Comparison of ENCODE assay signal across 16 cellular contexts in genomic region chr10:71513896-71514295, GRCh38.
"Had no signal": no experiment of that assay in that cellular context is flagged by ENCODE, and none has a peak within 500 bp of the region (broad histone marks: within the 10 kb centered on the region; RNA-seq: fewer than 3 reads in every experiment).

No MANE protein-coding gene starts in this region.

- H3K27me3 ChIP-seq: esophagus muscularis mucosa, gastrocnemius medialis, left lung, right lobe of liver, testis, tibial nerve, upper lobe of right lung, vagina had no signal

- H3K27ac ChIP-seq: epithelial cell of prostate, esophagus muscularis mucosa, left lung, lower lobe of right lung, right lobe of liver, testis, tibial nerve, upper lobe of right lung, vagina had no signal

- ATAC-seq: right lobe of liver; stimulated activated naive B cell treated with anti-CD40 and anti-IgM and Interleukin-4, amounts not matched to agents 10 μg/mL and 1 μg/mL and 100 μg/mL, for 72 hours; stimulated activated naive CD8-positive, alpha-beta T cell treated with anti-CD3 and anti-CD28 coated beads, Interleukin-15, amount 100 ng/mL, for 72 hours had no signal

- H3K4me3 ChIP-seq: esophagus muscularis mucosa, gastrocnemius medialis, left lung, lower lobe of right lung, right lobe of liver, testis, tibial nerve, upper lobe of right lung, vagina had no signal

- DNase-seq: effector memory CD4-positive, alpha-beta T cell; gastrocnemius medialis; islet precursor cell; lower lobe of right lung; right lobe of liver; stimulated activated CD4-positive, alpha-beta T cell treated with anti-CD3 and anti-CD28 coated beads, Interleukin-2, amount 100 ng/mL, for 24 hours; stimulated activated CD4-positive, alpha-beta T cell treated with anti-CD3 and anti-CD28 coated beads, Interleukin-4, amount 100 ng/mL, for 4 hours; stimulated activated naive B cell treated with anti-CD40 and anti-IgM and Interleukin-4, amounts not matched to agents 10 μg/mL and 1 μg/mL and 100 μg/mL, for 72 hours; stimulated activated naive CD8-positive, alpha-beta T cell treated with anti-CD3 and anti-CD28 coated beads, Interleukin-15, amount 100 ng/mL, for 72 hours; testis; upper lobe of right lung had no signal

- H3K9me3 ChIP-seq: esophagus muscularis mucosa, gastrocnemius medialis, left lung, lower lobe of right lung, right lobe of liver, testis, tibial nerve, upper lobe of right lung, vagina had no signal

- H3K36me3 ChIP-seq: gastrocnemius medialis, left lung, lower lobe of right lung, right lobe of liver, tibial nerve, upper lobe of right lung, vagina had no signal

- H3K4me1 ChIP-seq: esophagus muscularis mucosa, left lung, right lobe of liver, tibial nerve, upper lobe of right lung, vagina had no signal
